ENCODE assay signal across 34 cellular contexts in genomic region chr9:2704504-2704903, GRCh38. TPM values are rescaled to one million over a fixed set of nuclear protein-coding genes. Genes with fewer than 3 reads are reported as not detected.
DNase-seq lines count a peak whose midpoint lies in the region; FAIRE-seq and TF ChIP-seq lines count a peak whose summit lies in the region.
"Had no signal": no experiment of that assay in that cellular context is flagged by ENCODE, and none has a peak within 500 bp of the region (broad histone marks: within the 10 kb centered on the region; RNA-seq: fewer than 3 reads in every experiment).

No MANE protein-coding gene starts in this region.

- no peaks in the 10 kb centered on the region for H3K4me1 Mint-ChIP-seq in activated CD4-positive, alpha-beta T cell treated with anti-CD3 and anti-CD28 coated beads, Interleukin-2, amount 10 ng/mL, durations not matched to agents 24 days and 14 days

- no peaks in the 10 kb centered on the region for H3K27me3 Mint-ChIP-seq in activated CD4-positive, alpha-beta T cell treated with anti-CD3 and anti-CD28 coated beads, Interleukin-2, amount 10 ng/mL, durations not matched to agents 24 days and 14 days

- H3K9me3 Mint-ChIP-seq in activated CD4-positive, alpha-beta T cell treated with anti-CD3 and anti-CD28 coated beads, Interleukin-2, amount 10 ng/mL, durations not matched to agents 24 days and 14 days = peaks cover 7% of the 10 kb centered on the region
- H3K9me3 Mint-ChIP-seq: T-helper 2 cell treated with Interferon-gamma antibody and Interleukin-4, amounts not matched to agents 5 μg/mL and 100 μg/mL, for 36 hours had no signal

- no peak overlapping the region for H3K4me3 Mint-ChIP-seq in activated CD4-positive, alpha-beta T cell treated with anti-CD3 and anti-CD28 coated beads, Interleukin-2, amount 10 ng/mL, durations not matched to agents 24 days and 14 days
- H3K4me3 Mint-ChIP-seq: T-helper 2 cell treated with Interferon-gamma antibody and Interleukin-4, amounts not matched to agents 5 μg/mL and 100 μg/mL, for 36 hours had no signal

- H3K27ac Mint-ChIP-seq in activated CD4-positive, alpha-beta T cell treated with anti-CD3 and anti-CD28 coated beads, Interleukin-2, amount 10 ng/mL, durations not matched to agents 24 days and 14 days = no peak overlapping the region
- H3K27ac Mint-ChIP-seq: T-helper 2 cell treated with Interferon-gamma antibody and Interleukin-4, amounts not matched to agents 5 μg/mL and 100 μg/mL, for 36 hours had no signal

- TF ChIP-seq CTCF in fibroblast of the aortic adventitia (IDR thresholded peaks at IDR 0.05; ENCODE audit: insufficient read depth, low read length) = no peak

- intact Hi-C loops in activated CD4-positive, alpha-beta T cell treated with anti-CD3 and anti-CD28 coated beads, Interleukin-2, amount 10 ng/mL, durations not matched to agents 24 days and 14 days (cut with micrococcal nuclease) = no loop called here

- TF ChIP-seq POLR2A in H54 (IDR thresholded peaks at IDR 0.05; ENCODE audit: low read depth, low read length) = no peak

- FAIRE-seq in H54 (lab: Jason Lieb, UNC) = no peak
- FAIRE-seq: GM18507, HTR-8/SVneo, K562 had no signal

- no peaks in the 10 kb centered on the region for H3K36me3 ChIP-seq in SJCRH30
- H3K36me3 ChIP-seq: BLaER1, cardiac muscle cell, colonic mucosa, neutrophil, suprapubic skin had no signal

- H3K9me3 ChIP-seq in SJCRH30 (replicated peaks) = no peaks in the 10 kb centered on the region
- H3K9me3 ChIP-seq: BLaER1, colonic mucosa, neutrophil, suprapubic skin had no signal

- H3K4me1 ChIP-seq in SJCRH30 = peaks cover 7% of the 10 kb centered on the region; the same call in 1 of the 2 replicates
- H3K4me1 ChIP-seq: BLaER1, colonic mucosa, suprapubic skin had no signal

- DNase-seq in GM03348 (ENCODE audit: low spot score) = peak; percentile 9
- DNase-seq in MV-4-11 (lab: John Stamatoyannopoulos, UW) = peak; percentile 91
- peak; percentile 91 for DNase-seq in SKM-1 treated with dmso at 0.1 percent for 144 hours (lab: John Stamatoyannopoulos, UW; ENCODE audit: unreplicated experiment)
- DNase-seq in fibroblast of the aortic adventitia (ENCODE audit: low read depth) = peak; percentile 22
- no peak for DNase-seq in NCI-H2171 (lab: John Stamatoyannopoulos, UW)
- DNase-seq in H54 (ENCODE audit: insufficient read length, low spot score) = no peak
- no peak for DNase-seq in activated CD4-positive, alpha-beta T cell treated with anti-CD3 and anti-CD28 coated beads, Interleukin-2, amount 10 ng/mL, durations not matched to agents 24 days and 14 days
- DNase-seq in SJCRH30 = no peak
- DNase-seq: activated CD4-positive, alpha-beta T cell treated with anti-CD3 and anti-CD28 coated beads, Interleukin-2, amount 50 U/mL, for 48 hours; activated CD8-positive, alpha-beta memory T cell treated with anti-CD3 and anti-CD28 coated beads, Interleukin-2, amount 50 U/mL, for 48 hours; activated naive CD4-positive, alpha-beta T cell treated with anti-CD3 and anti-CD28 coated beads, Interleukin-2, amount 50 U/mL, for 16 hours; amygdala; colonic mucosa; DMS53; foreskin melanocyte; HCEC 1CT; NCI-H1048; NCI-H1694 treated with DMSO at 0.1 percent for 48 hours; NCI-H526; stimulated activated CD4-positive, alpha-beta T cell treated with anti-CD3 and anti-CD28 coated beads, Interleukin-4, amount 100 ng/mL, for 4 hours; stimulated activated naive CD4-positive, alpha-beta T cell had no signal

- H3K4me3 ChIP-seq in fibroblast of the aortic adventitia (ENCODE audit: low read depth, low read length) = no peak overlapping the region
- H3K4me3 ChIP-seq in SJCRH30 = no peak overlapping the region
- H3K4me3 ChIP-seq: BLaER1, cardiac muscle cell, colonic mucosa, K562, suprapubic skin had no signal

- no peaks in the 10 kb centered on the region for H3K36me3 Mint-ChIP-seq in activated CD4-positive, alpha-beta T cell treated with anti-CD3 and anti-CD28 coated beads, Interleukin-2, amount 10 ng/mL, durations not matched to agents 24 days and 14 days (ENCODE audit: low read depth)

- H3K27me3 ChIP-seq in SJCRH30 = no peaks in the 10 kb centered on the region
- H3K27me3 ChIP-seq: BLaER1, cardiac muscle cell, colonic mucosa, neutrophil, suprapubic skin had no signal

- no peak overlapping the region for H3K27ac ChIP-seq in SJCRH30
- H3K27ac ChIP-seq: BLaER1, cardiac muscle cell, colonic mucosa, neutrophil, suprapubic skin had no signal

RNA-seq across cellular contexts. Expression of gene KCNV2, which starts 12.8 kb away (rescaled TPM):
- total RNA-seq in fibroblast of the aortic adventitia (ENCODE audit: low replicate concordance) = not detected in 2 replicates
- total RNA-seq in activated CD4-positive, alpha-beta T cell treated with anti-CD3 and anti-CD28 coated beads, Interleukin-2, amount 10 ng/mL, durations not matched to agents 24 days and 14 days = not detected in 2 replicates
- total RNA-seq in SJCRH30 (2014; rRNA removed; shearing (Covaris generic)) = not detected in 2 replicates
- total RNA-seq: cardiac muscle cell, colonic mucosa, K562, myocyte, posterior vena cava, RPMI7951, sciatic nerve, suprapubic skin, ureter had no signal

Comparison
In these comparisons a context has a peak if more than half of its experiments do, and no peak if none do; other contexts are left out.
1. DNase-seq: peak in GM03348 (single experiment), MV-4-11 (single experiment), SKM-1 treated with dmso at 0.1 percent for 144 hours (single experiment) and fibroblast of the aortic adventitia (single experiment); none in NCI-H2171 (single experiment), H54 (single experiment), activated CD4-positive, alpha-beta T cell treated with anti-CD3 and anti-CD28 coated beads, Interleukin-2, amount 10 ng/mL, durations not matched to agents 24 days and 14 days (single experiment) and SJCRH30 (0 of 2).